Comparison of ENCODE assay signal across 16 cellular contexts in genomic region chr4:114163051-114163450, GRCh38.
"Had no signal": no experiment of that assay in that cellular context is flagged by ENCODE, and none has a peak within 500 bp of the region (broad histone marks: within the 10 kb centered on the region; RNA-seq: fewer than 3 reads in every experiment).

No MANE protein-coding gene starts in this region.

- DNase-seq: colonic mucosa; dermis blood vessel endothelial cell; effector CD8-positive, alpha-beta T cell; heart left ventricle; hippocampal formation; kidney glomerular epithelial cell; mammary epithelial cell; natural killer cell; nucleus accumbens; pancreas; right cardiac atrium; stimulated activated CD4-positive, alpha-beta T cell treated with anti-CD3 and anti-CD28 coated beads, Interleukin-2, amount 100 ng/mL, for 48 hours; stimulated activated naive CD4-positive, alpha-beta T cell treated with Interleukin-2 at 50 U/mL for 16 hours; trophoblast cell had no signal

- H3K4me2 ChIP-seq: smooth muscle cell had no signal

- H3K36me3 ChIP-seq: colonic mucosa, heart left ventricle, pancreas had no signal

- H3K27me3 ChIP-seq: colonic mucosa, heart left ventricle, pancreas had no signal

- H3K4me1 ChIP-seq: colonic mucosa, heart left ventricle, pancreas had no signal

- H3K9me3 ChIP-seq: colonic mucosa, heart left ventricle, pancreas had no signal

- ATAC-seq: esophagus mucosa, heart left ventricle, natural killer cell, pancreas, right cardiac atrium had no signal

- H3K4me3 ChIP-seq: colonic mucosa, heart left ventricle, pancreas, smooth muscle cell had no signal

- H3K27ac ChIP-seq: colonic mucosa, heart left ventricle, pancreas had no signal
